Comparison of ENCODE assay signal across 21 cellular contexts in the genomic region with DNA sequence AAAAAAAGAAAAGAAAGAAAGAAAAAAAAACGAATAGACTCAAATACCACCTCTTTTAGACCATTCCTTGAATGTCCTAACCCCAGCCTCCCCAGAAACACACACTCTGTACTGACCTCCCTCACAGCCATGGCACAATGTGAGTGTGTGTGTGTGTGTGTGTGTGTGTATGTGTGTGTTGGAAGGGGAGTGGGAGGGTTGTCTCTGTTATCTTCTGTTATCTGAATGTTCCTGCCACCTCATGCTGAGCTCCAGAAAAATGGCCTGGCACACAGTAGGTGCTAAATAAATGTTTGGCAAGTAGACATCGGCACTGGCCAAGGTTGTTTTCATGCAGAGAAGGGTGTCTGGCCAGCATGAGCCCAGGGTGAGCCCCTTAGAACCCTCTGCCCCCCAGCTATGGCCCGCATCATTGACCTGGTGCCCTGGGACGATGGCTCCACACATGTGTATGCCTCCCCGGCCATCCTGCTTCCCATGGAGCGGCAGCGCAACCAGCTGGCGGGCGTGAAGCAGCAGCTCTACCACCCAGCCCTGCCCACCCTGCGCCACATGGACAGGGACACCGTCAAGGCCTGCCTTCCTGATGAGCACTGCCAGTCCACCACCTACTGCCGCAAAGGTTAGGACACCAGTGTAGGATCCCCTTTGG. TPM values are rescaled to one million over a fixed set of nuclear protein-coding genes. Genes with fewer than 3 reads are reported as not detected.
DNase-seq lines count a peak whose midpoint lies in the region; FAIRE-seq and TF ChIP-seq lines count a peak whose summit lies in the region.
"Had no signal": no experiment of that assay in that cellular context is flagged by ENCODE, and none has a peak within 500 bp of the region (broad histone marks: within the 10 kb centered on the region; RNA-seq: fewer than 3 reads in every experiment).

No MANE protein-coding gene starts in this region.

- no peaks in the 10 kb centered on the region for H3K9me3 ChIP-seq in HEK293 (ENCODE audit: control insufficient read depth, insufficient read depth, low read depth, low read length)
- no peaks in the 10 kb centered on the region for H3K9me3 ChIP-seq in kidney (ENCODE audit: control insufficient read depth in 1 of 2, low read length in 2 of 2)
- H3K9me3 ChIP-seq: breast epithelium had no signal

- H3K4me3 ChIP-seq in HEK293 (ENCODE audit: low read depth, low read length) (no peak overlapping the region), kidney (ENCODE audit: low read length in 2 of 2) (no peak overlapping the region), brain microvascular endothelial cell (ENCODE audit: low read depth, low read length) (no peak overlapping the region)
- H3K4me3 ChIP-seq: breast epithelium, PC-9, skin epidermis had no signal

- H3K9ac ChIP-seq in kidney (ENCODE audit: low read length in 2 of 2) = no peak overlapping the region

- no peak for TF ChIP-seq CTCF in HEK293 (tag by site-specific recombination; IDR thresholded peaks at IDR 0.05)
- TF ChIP-seq CTCF in kidney (IDR thresholded peaks at IDR 0.05; ENCODE audit: borderline replicate concordance, extremely low read depth, insufficient read depth) = no peak
- no peak for TF ChIP-seq CTCF in brain microvascular endothelial cell (IDR thresholded peaks at IDR 0.05; ENCODE audit: low read depth, low read length, missing control alignments)

- no peak overlapping the region for H3K27ac Mint-ChIP-seq in immature natural killer cell
- H3K27ac Mint-ChIP-seq: activated naive CD8-positive, alpha-beta T cell had no signal

- no peak overlapping the region for H3K4me3 Mint-ChIP-seq in immature natural killer cell
- H3K4me3 Mint-ChIP-seq: activated naive CD8-positive, alpha-beta T cell had no signal

- H3K4me1 Mint-ChIP-seq in immature natural killer cell = no peaks in the 10 kb centered on the region

- intact Hi-C loops in kidney (cut with DNase I) = no loop called here

- in situ Hi-C loops in brain microvascular endothelial cell (cut with HindIII; ENCODE audit: low pct_ligation_motif_present, low sequenced_read_pairs) = no loop called here

- FAIRE-seq in kidney (lab: Jason Lieb, UNC) (no peak), RCC 7860 (lab: Jason Lieb, UNC) (no peak)
- FAIRE-seq: GM12891 had no signal

- CTCF ChIA-PET in HEK293 (lab: Yijun Ruan, JAX) = interaction anchor here (0.5 kb wide), 1 partner anchor 80 kb away, joined by 3 read pairs; no protein-coding TSS in a partner anchor

- H3K4me1 ChIP-seq in HEK293 (ENCODE audit: control insufficient read depth, insufficient read depth, low read length) (no peaks in the 10 kb centered on the region), kidney (ENCODE audit: control insufficient read depth in 1 of 2, insufficient read depth in 1 of 2, low read depth in 1 of 2, low read length in 2 of 2) (no peaks in the 10 kb centered on the region)

- peaks cover 2 to 4% (median 3%) of the 10 kb centered on the region in 3 donors for H3K27me3 Mint-ChIP-seq in immature natural killer cell (ENCODE audit: low read depth in 3 of 3)
- H3K27me3 Mint-ChIP-seq: activated naive CD8-positive, alpha-beta T cell had no signal

- H3K27ac ChIP-seq in HEK293 (ENCODE audit: extremely low read depth, low read depth, low read length) (no peak overlapping the region), kidney (ENCODE audit: low read depth in 2 of 2, low read length in 2 of 2) (no peak overlapping the region), brain microvascular endothelial cell (no peak overlapping the region)

- POLR2A ChIA-PET in HEK293 (lab: Yijun Ruan, JAX) = no interaction called here

- peak; percentile 23 for DNase-seq in COLO668 (lab: John Stamatoyannopoulos, UW; ENCODE audit: unreplicated experiment)
- DNase-seq in UCSD-AML1 (lab: John Stamatoyannopoulos, UW; ENCODE audit: unreplicated experiment) = peak; percentile 32
- peak; percentile 74 for DNase-seq in kidney
- DNase-seq in RCC 7860 (ENCODE audit: low spot score) = no peak
- DNase-seq in brain microvascular endothelial cell = no peak
- no peak for DNase-seq in immature natural killer cell
- DNase-seq in DMS114 treated with DMSO at 0.1 percent for 48 hours (lab: John Stamatoyannopoulos, UW; ENCODE audit: unreplicated experiment) = no peak
- DNase-seq: C1 segment of cervical spinal cord; effector CD4-positive, alpha-beta T cell; EL; Kasumi-1; NCI-H1436 treated with DMSO at 0.1 percent for 48 hours; PC-9 had no signal

- H3K36me3 Mint-ChIP-seq in immature natural killer cell = no peaks in the 10 kb centered on the region
- H3K36me3 Mint-ChIP-seq: activated naive CD8-positive, alpha-beta T cell had no signal

- H3K27me3 ChIP-seq in brain microvascular endothelial cell (replicated peaks) = no peaks in the 10 kb centered on the region
- H3K27me3 ChIP-seq: breast epithelium had no signal

- no peaks in the 10 kb centered on the region for H3K36me3 ChIP-seq in HEK293 (ENCODE audit: control insufficient read depth in 2 of 2, insufficient read depth in 1 of 2, low read length in 2 of 2)
- no peaks in the 10 kb centered on the region for H3K36me3 ChIP-seq in kidney (ENCODE audit: control insufficient read depth in 1 of 2, insufficient read depth in 2 of 2, low read length in 2 of 2)
- H3K36me3 ChIP-seq in brain microvascular endothelial cell (replicated peaks) = no peaks in the 10 kb centered on the region
- H3K36me3 ChIP-seq: breast epithelium had no signal

- no peaks in the 10 kb centered on the region for H3K9me3 Mint-ChIP-seq in immature natural killer cell

TF ChIP-seq in HEK293, 187 proteins besides CTCF, POLR2A, EP300 and RAD21:
- TF ChIP-seq ZNF112 (tag by site-specific recombination; IDR thresholded peaks at IDR 0.05) (no peak), ZNF501 (tag by site-specific recombination; IDR thresholded peaks at IDR 0.05) (no peak), TCF7L2 (IDR thresholded peaks at IDR 0.05; ENCODE audit: borderline replicate concordance, low read depth, low read length) (no peak), KLF10 (tag by site-specific recombination; IDR thresholded peaks at IDR 0.05) (no peak), ZFHX2 (tag by site-specific recombination; conservative IDR thresholded peaks at IDR 0.05) (peak; percentile 44; the same call in 1 of the 2 replicates), EGR2 (tag by site-specific recombination; IDR thresholded peaks at IDR 0.05; ENCODE audit: low read depth) (peak; percentile 50; the same call in 1 of the 2 replicates)
- TF ChIP-seq, protein P1, sequence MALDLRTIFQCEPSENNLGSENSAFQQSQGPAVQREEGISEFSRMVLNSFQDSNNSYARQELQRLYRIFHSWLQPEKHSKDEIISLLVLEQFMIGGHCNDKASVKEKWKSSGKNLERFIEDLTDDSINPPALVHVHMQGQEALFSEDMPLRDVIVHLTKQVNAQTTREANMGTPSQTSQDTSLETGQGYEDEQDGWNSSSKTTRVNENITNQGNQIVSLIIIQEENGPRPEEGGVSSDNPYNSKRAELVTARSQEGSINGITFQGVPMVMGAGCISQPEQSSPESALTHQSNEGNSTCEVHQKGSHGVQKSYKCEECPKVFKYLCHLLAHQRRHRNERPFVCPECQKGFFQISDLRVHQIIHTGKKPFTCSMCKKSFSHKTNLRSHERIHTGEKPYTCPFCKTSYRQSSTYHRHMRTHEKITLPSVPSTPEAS (tag by site-specific recombination; IDR thresholded peaks at IDR 0.05) = 0 out of 2 replicates have a peak, but pooled peaks have one; percentile 39

RNA-seq across cellular contexts. Expression of a gene that starts 6.6 kb away (rescaled TPM):
- not detected for total RNA-seq in kidney
- polyA plus RNA-seq in kidney (ENCODE audit: insufficient read depth, low read depth, low replicate concordance) (not detected), immature natural killer cell (not detected)
- total RNA-seq: breast epithelium; mononuclear cell; osteocyte; T-helper 1 cell treated with Interleukin-12 subunit alpha and Interleukin-12 subunit beta and Interleukin-4 antibody, amounts not matched to agents 30 ng/mL and 1 ng/mL, for 36 hours had no signal

RNA-seq across cellular contexts. Expression of a gene that starts 22.9 kb away (rescaled TPM):
- 10.9 TPM for total RNA-seq in kidney
- polyA plus RNA-seq in kidney (ENCODE audit: insufficient read depth, low read depth, low replicate concordance) (2.9 TPM), immature natural killer cell (10 to 100 TPM in 2 of 3 donors, 1 to 10 TPM in 1; 6.8 to 31.2 (median 10.3) TPM)

RNA-seq across cellular contexts. Expression of a gene that starts 23.7 kb away (rescaled TPM):
- 32.8 TPM for total RNA-seq in kidney
- 18.3 TPM for polyA plus RNA-seq in kidney (ENCODE audit: insufficient read depth, low read depth, low replicate concordance)
- 100 to 1,000 TPM in 1 of 3 donors, 10 to 100 TPM in 2; 43.3 to 104 (median 88.7) TPM for polyA plus RNA-seq in immature natural killer cell

RNA-seq across cellular contexts. Expression of a gene that starts 48.0 kb away (rescaled TPM):
- 31.4 TPM for total RNA-seq in kidney
- 19.1 TPM for polyA plus RNA-seq in kidney (ENCODE audit: insufficient read depth, low read depth, low replicate concordance)
- polyA plus RNA-seq in immature natural killer cell = under 1 TPM in 1 of 3 donors, not detected in 2; 0.04 TPM

Comparison
In these comparisons a context has a peak if more than half of its experiments do, and no peak if none do; other contexts are left out.
1. DNase-seq: peak in COLO668 (single experiment), UCSD-AML1 (single experiment) and kidney (single experiment); none in RCC 7860 (single experiment), brain microvascular endothelial cell (single experiment), immature natural killer cell (0 of 3) and DMS114 treated with DMSO at 0.1 percent for 48 hours (single experiment).